Comparison of ENCODE assay signal across 12 cellular contexts in genomic region chr7:99733448-99733847, GRCh38. TPM values are rescaled to one million over a fixed set of nuclear protein-coding genes. Genes with fewer than 3 reads are reported as not detected.
DNase-seq lines count a peak whose midpoint lies in the region; ATAC-seq and TF ChIP-seq lines count a peak whose summit lies in the region.
"Had no signal": no experiment of that assay in that cellular context is flagged by ENCODE, and none has a peak within 500 bp of the region (broad histone marks: within the 10 kb centered on the region; RNA-seq: fewer than 3 reads in every experiment).

No MANE protein-coding gene starts in this region.

- no peak for TF ChIP-seq POLR2A in body of pancreas (IDR thresholded peaks at IDR 0.05)

- no peak for ATAC-seq in SK-N-SH treated with all-trans-retinoic acid at 6 μM for 48 hours
- no peak for ATAC-seq in body of pancreas
- ATAC-seq: naive thymus-derived CD4-positive, alpha-beta T cell had no signal

- no peaks in the 10 kb centered on the region for H3K36me3 Mint-ChIP-seq in HFFc6 (ENCODE audit: low read depth)

- H3K79me2 ChIP-seq in SK-N-SH (ENCODE audit: insufficient read depth) (no peaks in the 10 kb centered on the region), osteoblast (ENCODE audit: insufficient read depth, low read length) (no peaks in the 10 kb centered on the region)

- no peaks in the 10 kb centered on the region for H3F3A ChIP-seq in SK-N-SH (replicated peaks; ENCODE audit: insufficient read depth)

- H3K4me3 ChIP-seq in SK-N-SH (ENCODE audit: low read depth in 2 of 2, low read length in 1 of 2): no peak overlapping the region
- H3K4me3 ChIP-seq in body of pancreas: no peak overlapping the region
- no peak overlapping the region for H3K4me3 ChIP-seq in osteoblast (ENCODE audit: insufficient read depth, low read length)

- POLR2A ChIA-PET in SK-N-SH (lab: Yijun Ruan, JAX): no interaction called here

- no peak overlapping the region for H3K4me3 Mint-ChIP-seq in HFFc6
- H3K4me3 Mint-ChIP-seq: naive thymus-derived CD4-positive, alpha-beta T cell had no signal

- H3K9me3 Mint-ChIP-seq in HFFc6: no peaks in the 10 kb centered on the region

- TF ChIP-seq CTCF in SK-N-SH (IDR thresholded peaks at IDR 0.05) (peak; percentile 55), HFFc6 (IDR thresholded peaks at IDR 0.05) (peak; percentile 68), body of pancreas (IDR thresholded peaks at IDR 0.05) (no peak), osteoblast (IDR thresholded peaks at IDR 0.05; ENCODE audit: extremely low read depth, low read depth, low read length) (peak; percentile 32)

- peaks cover 10% of the 10 kb centered on the region for H3K4me1 Mint-ChIP-seq in HFFc6 (ENCODE audit: low read depth)

- H3K27me3 ChIP-seq in SK-N-SH (ENCODE audit: insufficient read depth) (no peaks in the 10 kb centered on the region), body of pancreas (no peaks in the 10 kb centered on the region), osteoblast (ENCODE audit: insufficient read depth, low read length) (peaks cover 5% of the 10 kb centered on the region)

- DNase-seq in SK-N-SH (no peak), HFFc6 (no peak), body of pancreas (no peak), osteoblast (ENCODE audit: insufficient read length, low spot score, missing footprints) (no peak), hepatic stellate cell (ENCODE audit: low spot score) (no peak), LoVo (ENCODE audit: low spot score) (no peak), T-helper 9 cell (no peak)
- DNase-seq: activated naive CD4-positive, alpha-beta T cell treated with anti-CD3 and anti-CD28 coated beads, Interleukin-2, amount 50 U/mL, for 16 hours; NCI-H1694 treated with DMSO at 0.1 percent for 48 hours; T-helper 1 cell had no signal

- CTCF ChIA-PET in SK-N-SH (lab: Yijun Ruan, JAX): no interaction called here

- H3K4me2 ChIP-seq in SK-N-SH (no peak overlapping the region), osteoblast (ENCODE audit: insufficient read depth, low read length) (no peak overlapping the region)

- peaks cover 0 to 9% of the 10 kb centered on the region in 2 experiments; a peak in 1 of 4 replicates for H3K4me1 ChIP-seq in SK-N-SH (ENCODE audit: control insufficient read depth in 1 of 2, insufficient read depth in 2 of 2, low read depth in 1 of 2, low read length in 1 of 2)
- peaks cover 50% of the 10 kb centered on the region for H3K4me1 ChIP-seq in body of pancreas
- H3K4me1 ChIP-seq in osteoblast (ENCODE audit: insufficient read depth, low read length): no peaks in the 10 kb centered on the region

- H3K27ac ChIP-seq in SK-N-SH (ENCODE audit: low read depth in 2 of 2, low read length in 1 of 2) (no peak overlapping the region), body of pancreas (peak overlapping the region; percentile 11 to 43 (median 23)), osteoblast (ENCODE audit: low read depth, low read length) (no peak overlapping the region)

- H3K27ac Mint-ChIP-seq in HFFc6: no peak overlapping the region
- H3K27ac Mint-ChIP-seq: naive thymus-derived CD4-positive, alpha-beta T cell had no signal

- no peaks in the 10 kb centered on the region for H3K36me3 ChIP-seq in SK-N-SH (replicated peaks in 1 of 2; ENCODE audit: control insufficient read depth in 1 of 2, insufficient read depth in 2 of 2, low read length in 1 of 2)
- no peaks in the 10 kb centered on the region for H3K36me3 ChIP-seq in body of pancreas (replicated peaks in 1 of 2; ENCODE audit: insufficient read depth in 1 of 2, low read depth in 2 of 2)
- no peaks in the 10 kb centered on the region for H3K36me3 ChIP-seq in osteoblast (ENCODE audit: insufficient read depth, low read length)

- no peak overlapping the region for H2AFZ ChIP-seq in SK-N-SH (ENCODE audit: low read depth)
- H2AFZ ChIP-seq in osteoblast (ENCODE audit: low read length): no peak overlapping the region

- H3K27me3 Mint-ChIP-seq in HFFc6 (ENCODE audit: insufficient read depth): peaks cover 13% of the 10 kb centered on the region
- H3K27me3 Mint-ChIP-seq: naive thymus-derived CD4-positive, alpha-beta T cell had no signal

- H3K9me3 ChIP-seq in SK-N-SH: no peaks in the 10 kb centered on the region
- no peaks in the 10 kb centered on the region for H3K9me3 ChIP-seq in body of pancreas
- H3K9me3 ChIP-seq in osteoblast (ENCODE audit: low read depth, low read length): no peaks in the 10 kb centered on the region

- TF ChIP-seq EP300 in SK-N-SH (IDR thresholded peaks at IDR 0.05; ENCODE audit: borderline replicate concordance in 1 of 2, low read depth in 1 of 2, low read length in 1 of 2): no peak

- no peaks in the 10 kb centered on the region for H3K9me2 ChIP-seq in SK-N-SH

- no peak overlapping the region for H3K9ac ChIP-seq in SK-N-SH

- H4K20me1 ChIP-seq in SK-N-SH (ENCODE audit: insufficient read depth): no peaks in the 10 kb centered on the region
- no peaks in the 10 kb centered on the region for H4K20me1 ChIP-seq in osteoblast (ENCODE audit: insufficient read depth, low read length)

- TF ChIP-seq RAD21 in SK-N-SH (IDR thresholded peaks at IDR 0.05; ENCODE audit: low read length): no peak

- intact Hi-C loops in body of pancreas (cut with DNase I): no loop called here

- WGBS in SK-N-SH (ENCODE audit: low lambda C conversion rate): 38% methylated on average over 2 of the region's 2 CpGs
- 31 to 50% methylated on average over 2 of the region's 2 CpGs for WGBS in body of pancreas, 2 donors

TF ChIP-seq in SK-N-SH, 30 proteins besides CTCF, POLR2A, EP300 and RAD21:
- TF ChIP-seq SMC3 (IDR thresholded peaks at IDR 0.05; ENCODE audit: low read depth, low read length) (no peak), USF2 (IDR thresholded peaks at IDR 0.05; ENCODE audit: borderline replicate concordance, low read depth, low read length) (no peak), NRF1 (IDR thresholded peaks at IDR 0.05; ENCODE audit: low read depth, low read length) (no peak), RFX5 (IDR thresholded peaks at IDR 0.05; ENCODE audit: low read length) (no peak)

TF ChIP-seq in SK-N-SH treated with all-trans-retinoic acid at 6 μM for 48 hours, 23 proteins besides CTCF, POLR2A, EP300 and RAD21:
- TF ChIP-seq GLIS3 (CRISPR knock-in tag; IDR thresholded peaks at IDR 0.05) (no peak), POU6F1 (CRISPR knock-in tag; IDR thresholded peaks at IDR 0.05; ENCODE audit: borderline replicate concordance, low read depth) (no peak), PATZ1 (CRISPR knock-in tag; IDR thresholded peaks at IDR 0.05; ENCODE audit: borderline replicate concordance) (no peak), ZFP30 (CRISPR knock-in tag; IDR thresholded peaks at IDR 0.05) (no peak), ARNTL (CRISPR knock-in tag; IDR thresholded peaks at IDR 0.05; ENCODE audit: borderline replicate concordance, low read depth) (no peak), TCF4 (CRISPR knock-in tag; IDR thresholded peaks at IDR 0.05; ENCODE audit: borderline replicate concordance) (no peak), ZNF565 (CRISPR knock-in tag; conservative IDR thresholded peaks at IDR 0.05; ENCODE audit: low read depth) (no peak)

RNA-seq across cellular contexts. Expression of gene CYP3A7, which starts 1.5 kb away (rescaled TPM):
- polyA plus RNA-seq in SK-N-SH (2012; rRNA removed): not detected in 2 replicates
- 0.01 TPM in 1 of 2 replicates, not detected in the other for polyA plus RNA-seq in SK-N-SH (2012; cell fraction: cytosol; rRNA removed)
- 0.02 and 0.05 TPM in 2 replicates for polyA plus RNA-seq in SK-N-SH (2012; cell fraction: nucleus; rRNA removed)
- total RNA-seq in HFFc6 (2021; fragmentation: NEBNext Ultra II Directional; extraction: Animal tissue kit (Norgen Biotek cat#: 25700)): under 1 TPM in 1 of 6 experiments, not detected in 5; 0.09 TPM
- total RNA-seq in body of pancreas: 1 to 10 TPM in 1 of 2 donors, not detected in 1; 1.3 TPM
- total RNA-seq in osteoblast: not detected in 2 replicates
- total RNA-seq: naive thymus-derived CD4-positive, alpha-beta T cell had no signal

RNA-seq across cellular contexts. Expression of gene CYP3A4, which starts 50.5 kb away (rescaled TPM):
- polyA plus RNA-seq in SK-N-SH (2012; rRNA removed): not detected in 2 replicates
- not detected in 2 replicates for polyA plus RNA-seq in SK-N-SH (2012; cell fraction: cytosol; rRNA removed)
- polyA plus RNA-seq in SK-N-SH (2012; cell fraction: nucleus; rRNA removed): not detected in 2 replicates
- not detected for total RNA-seq in HFFc6 (2021; fragmentation: NEBNext Ultra II Directional; extraction: Animal tissue kit (Norgen Biotek cat#: 25700))
- total RNA-seq in body of pancreas: 100 to 1,000 TPM in 1 of 2 donors, under 1 TPM in 1; 0.99 to 267 TPM
- not detected in 2 replicates for total RNA-seq in osteoblast
- total RNA-seq: naive thymus-derived CD4-positive, alpha-beta T cell had no signal
- polyA plus RNA-seq: naive thymus-derived CD4-positive, alpha-beta T cell had no signal

RNA-seq across cellular contexts. Expression of gene CYP3A5, which starts 53.7 kb away (rescaled TPM):
- 0.25 and 0.31 TPM in 2 replicates for polyA plus RNA-seq in SK-N-SH (2012; rRNA removed)
- 0.04 and 0.12 TPM in 2 replicates for polyA plus RNA-seq in SK-N-SH (2012; cell fraction: cytosol; rRNA removed)
- 0.79 and 1.6 TPM in 2 replicates for polyA plus RNA-seq in SK-N-SH (2012; cell fraction: nucleus; rRNA removed)
- 1 to 10 TPM in 2 of 6 experiments, under 1 TPM in 4; 0.30 to 1.8 (median 0.48) TPM for total RNA-seq in HFFc6 (2021; fragmentation: NEBNext Ultra II Directional; extraction: Animal tissue kit (Norgen Biotek cat#: 25700))
- total RNA-seq in body of pancreas: 100 to 1,000 TPM; 170 to 358 TPM
- total RNA-seq in osteoblast: under 0.01 TPM in 2 replicates

Comparison
In these comparisons a context has a peak if more than half of its experiments do, and no peak if none do; other contexts are left out.
1. H3K27ac ChIP-seq: peak in body of pancreas (4 of 4); none in SK-N-SH (0 of 2) and osteoblast (single experiment).
2. CTCF ChIP-seq: peak in SK-N-SH (single experiment), HFFc6 (single experiment) and osteoblast (single experiment); none in body of pancreas (0 of 7).
3. RNA of gene CYP3A5, which starts 53.7 kb away (total RNA-seq): 170 to 358 TPM in body of pancreas; 0.30 to 1.8 TPM in HFFc6 and under 0.01 TPM in osteoblast; every median in the first group is over 10 times any median in the second.